8 cellular contexts compared by ENCODE assay signal in the genomic region with DNA sequence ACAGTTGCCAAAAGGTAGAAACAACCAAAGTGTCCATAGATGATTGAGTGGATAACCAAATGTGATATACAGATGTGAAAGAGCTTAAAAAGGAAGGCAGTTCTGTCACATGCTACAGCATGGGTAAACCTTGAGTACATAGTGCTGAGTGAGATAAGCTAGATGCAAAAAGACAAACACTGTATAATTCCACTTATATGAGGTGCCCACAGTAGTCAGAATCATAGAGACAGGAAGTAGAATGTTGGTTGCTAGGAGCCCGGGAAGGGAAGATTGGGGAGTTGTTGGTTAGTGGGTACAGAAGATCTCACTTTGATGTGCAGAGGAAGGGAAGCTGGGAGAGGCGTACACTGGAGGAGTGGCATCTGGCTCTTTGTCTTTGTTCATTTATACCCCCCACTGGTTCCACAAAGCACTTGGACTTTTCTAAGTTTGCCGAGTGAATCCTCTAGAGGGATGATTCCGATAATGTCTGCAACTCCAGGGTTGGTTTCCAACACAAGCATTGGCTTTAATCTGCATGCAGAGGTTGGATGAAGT. TPM values are rescaled to one million over a fixed set of nuclear protein-coding genes. Genes with fewer than 3 reads are reported as not detected.
DNase-seq lines count a peak whose midpoint lies in the region; ATAC-seq and TF ChIP-seq lines count a peak whose summit lies in the region.

No MANE protein-coding gene starts in this region.

- peaks cover 87% of the 10 kb centered on the region for H3K36me3 ChIP-seq in SJSA1

- no peak overlapping the region for H3K4me3 ChIP-seq in SJSA1
- no peak overlapping the region for H3K4me3 ChIP-seq in fibroblast of the aortic adventitia (ENCODE audit: low read depth, low read length)

- H3K4me1 ChIP-seq in SJSA1 (replicated peaks): peaks cover 35% of the 10 kb centered on the region

- peak; percentile 46 for ATAC-seq in GM18519 (IDR thresholded peaks at IDR 0.05; ENCODE audit: low FRiP score, unreplicated experiment)

- H3K9me3 Mint-ChIP-seq in HFFc6: no peaks in the 10 kb centered on the region

- peaks cover 82% of the 10 kb centered on the region for H3K4me1 Mint-ChIP-seq in HFFc6 (ENCODE audit: low read depth)

- TF ChIP-seq CTCF in HFFc6 (IDR thresholded peaks at IDR 0.05): no peak
- TF ChIP-seq CTCF in fibroblast of the aortic adventitia (IDR thresholded peaks at IDR 0.05; ENCODE audit: insufficient read depth, low read length): no peak

- peaks cover 49% of the 10 kb centered on the region for H3K36me3 Mint-ChIP-seq in HFFc6 (ENCODE audit: low read depth)

- no peak overlapping the region for H3K4me3 Mint-ChIP-seq in HFFc6

- DNase-seq in HFFc6: no peak
- peak; percentile 55 to 56 for DNase-seq in SJSA1 (ENCODE audit: low read depth in 1 of 2, low spot score in 2 of 2)
- DNase-seq in fibroblast of the aortic adventitia (ENCODE audit: low read depth): peak; percentile 94
- peak; percentile 92 for DNase-seq in stromal cell of bone marrow (ENCODE audit: low read depth)
- no peak for DNase-seq in medulla oblongata (ENCODE audit: extremely low spot score)
- DNase-seq in stimulated activated CD4-positive, alpha-beta T cell treated with anti-CD3 and anti-CD28 coated beads, Interleukin-4, amount 100 ng/mL, for 4 hours: no peak
- no peak for DNase-seq in ecto neural progenitor cell (ENCODE audit: low spot score)

- no peaks in the 10 kb centered on the region for H3K27me3 ChIP-seq in SJSA1 (replicated peaks)

- H3K27ac Mint-ChIP-seq in HFFc6: peak overlapping the region; percentile 73

- peak overlapping the region; percentile 20 for H3K27ac ChIP-seq in SJSA1

- H3K9me3 ChIP-seq in SJSA1 (replicated peaks): no peaks in the 10 kb centered on the region

- peaks cover 1% of the 10 kb centered on the region; the same call in 1 of the 2 replicates for H3K27me3 Mint-ChIP-seq in HFFc6 (ENCODE audit: insufficient read depth)

RNA-seq across cellular contexts. Expression of a gene that starts 39.4 kb away (rescaled TPM):
- total RNA-seq in HFFc6 (2021; fragmentation: NEBNext Ultra II Directional; extraction: Animal tissue kit (Norgen Biotek cat#: 25700)): 10 to 100 TPM; 72.9 to 96.2 (median 84.5) TPM
- total RNA-seq in SJSA1 (2014; rRNA removed; shearing (Covaris generic)): 60.8 and 65.8 TPM in 2 replicates
- total RNA-seq in fibroblast of the aortic adventitia (ENCODE audit: low replicate concordance): 21.3 and 107 TPM in 2 replicates

RNA-seq across cellular contexts. Expression of a gene that starts 44.1 kb away (rescaled TPM):
- total RNA-seq in HFFc6 (2021; fragmentation: NEBNext Ultra II Directional; extraction: Animal tissue kit (Norgen Biotek cat#: 25700)): not detected
- 0.08 TPM in 1 of 2 replicates, not detected in the other for total RNA-seq in SJSA1 (2014; rRNA removed; shearing (Covaris generic))
- total RNA-seq in fibroblast of the aortic adventitia (ENCODE audit: low replicate concordance): not detected in 2 replicates

Comparison
In these comparisons a context has a peak if more than half of its experiments do, and no peak if none do; other contexts are left out.
1. DNase-seq: peak in SJSA1 (2 of 2), fibroblast of the aortic adventitia (single experiment) and stromal cell of bone marrow (single experiment); none in HFFc6 (single experiment), medulla oblongata (single experiment), stimulated activated CD4-positive, alpha-beta T cell treated with anti-CD3 and anti-CD28 coated beads, Interleukin-4, amount 100 ng/mL, for 4 hours (0 of 2) and ecto neural progenitor cell (single experiment).